ENCODE assay signal across 8 cellular contexts in genomic region chr4:71187399-71188196, GRCh38.
A peak's percentile ranks its signal among the peaks of the same experiment; 100 is the strongest.
DNase-seq lines count a peak whose midpoint lies in the region; ATAC-seq and TF ChIP-seq lines count a peak whose summit lies in the region.

No MANE protein-coding gene starts in this region.

- peak; percentile 63 for DNase-seq in activated CD8-positive, alpha-beta memory T cell treated with anti-CD3 and anti-CD28 coated beads, Interleukin-2, amount 50 U/mL, for 48 hours
- DNase-seq in fibroblast of the aortic adventitia (ENCODE audit: low read depth) (peak; percentile 42), nephron progenitor cell (peak; percentile 46), ureter (ENCODE audit: low spot score) (no peak), inferior parietal cortex (ENCODE audit: extremely low spot score) (no peak), mesenteric fat pad (ENCODE audit: low spot score) (no peak)

- H3K4me1 Mint-ChIP-seq in nephron progenitor cell = peaks cover 13% of the 10 kb centered on the region

- H3K36me3 Mint-ChIP-seq in nephron progenitor cell (ENCODE audit: low read depth) = no peaks in the 10 kb centered on the region

- no peaks in the 10 kb centered on the region for H3K9me3 Mint-ChIP-seq in nephron progenitor cell

- TF ChIP-seq CTCF in fibroblast of the aortic adventitia (IDR thresholded peaks at IDR 0.05; ENCODE audit: insufficient read depth, low read length) (no peak), nephron progenitor cell (IDR thresholded peaks at IDR 0.05) (no peak)

- H3K4me3 ChIP-seq in HUES48 (ENCODE audit: low read depth, low read length) (peak overlapping the region; percentile 85), fibroblast of the aortic adventitia (ENCODE audit: low read depth, low read length) (peak overlapping the region; percentile 78)

- H3K27ac ChIP-seq in HUES48 (ENCODE audit: low read depth, low read length) = no peak overlapping the region

- no peaks in the 10 kb centered on the region for H3K9me3 ChIP-seq in HUES48 (ENCODE audit: control insufficient read depth, insufficient read depth, low read length)

- no peak overlapping the region for H3K27ac Mint-ChIP-seq in nephron progenitor cell

- H3K27me3 Mint-ChIP-seq in nephron progenitor cell (ENCODE audit: low read depth, poor library complexity) = peaks cover 65% of the 10 kb centered on the region

- H3K9ac ChIP-seq in HUES48 (ENCODE audit: low read depth, low read length) = peak overlapping the region; percentile 38

- ATAC-seq in GM18867 (IDR thresholded peaks at IDR 0.05; ENCODE audit: unreplicated experiment) = peak; percentile 13

- peaks cover 52% of the 10 kb centered on the region for H3K27me3 ChIP-seq in HUES48 (ENCODE audit: control insufficient read depth, insufficient read depth, low read length)

- no peaks in the 10 kb centered on the region for H3K36me3 ChIP-seq in HUES48 (ENCODE audit: control insufficient read depth, insufficient read depth, low read length)

- H3K4me3 Mint-ChIP-seq in nephron progenitor cell = peak overlapping the region; percentile 79

- peaks cover 17% of the 10 kb centered on the region for H3K4me1 ChIP-seq in HUES48 (ENCODE audit: control insufficient read depth, insufficient read depth, low read length)

Comparison
In these comparisons a context has a peak if more than half of its experiments do, and no peak if none do; other contexts are left out.
1. DNase-seq: peak in activated CD8-positive, alpha-beta memory T cell treated with anti-CD3 and anti-CD28 coated beads, Interleukin-2, amount 50 U/mL, for 48 hours (single experiment), fibroblast of the aortic adventitia (single experiment) and nephron progenitor cell (single experiment); none in ureter (single experiment), inferior parietal cortex (single experiment) and mesenteric fat pad (single experiment).